In genomic region chr1:200243042-200243437, GRCh38 we compare ENCODE assay signal across 10 cellular contexts.
DNase-seq lines count a peak whose midpoint lies in the region; ATAC-seq and TF ChIP-seq lines count a peak whose summit lies in the region.
"Had no signal": no experiment of that assay in that cellular context is flagged by ENCODE, and none has a peak within 500 bp of the region (broad histone marks: within the 10 kb centered on the region; RNA-seq: fewer than 3 reads in every experiment).

No MANE protein-coding gene starts in this region.

- H3K4me2 ChIP-seq in IMR-90 (ENCODE audit: low read depth, low read length), result peak overlapping the region; percentile 61
- H3K4me2 ChIP-seq in PC-3 (ENCODE audit: low read length), result no peak overlapping the region

- CTCF ChIA-PET in IMR-90 (lab: Yijun Ruan, JAX), result interaction anchor here (0.6 kb wide), 1 partner anchor 166 kb away, joined by 4 read pairs; no protein-coding TSS in a partner anchor
- CTCF ChIA-PET in PC-3 (lab: Charles Lee), result interaction anchor here (0.6 kb wide), 1 partner anchor 85 kb away, joined by 3 read pairs; no protein-coding TSS in a partner anchor

- H3K27ac ChIP-seq in IMR-90 (ENCODE audit: insufficient read depth, low read length) (no peak overlapping the region), mucosa of rectum (ENCODE audit: low read depth in 2 of 2, low read length in 2 of 2) (no peak overlapping the region), SJCRH30 (no peak overlapping the region), PC-3 (ENCODE audit: low read length) (no peak overlapping the region)
- H3K27ac ChIP-seq: brain microvascular endothelial cell had no signal

- no peaks in the 10 kb centered on the region for H3F3A ChIP-seq in PC-3 (ENCODE audit: low read length, unreplicated experiment)

- H2AFZ ChIP-seq in IMR-90 (replicated peaks; ENCODE audit: low read length, poor library complexity) (peak overlapping the region; percentile 78), PC-3 (ENCODE audit: low read length) (no peak overlapping the region)

- H3K9me3 ChIP-seq in IMR-90 (ENCODE audit: control insufficient read depth, insufficient read depth, low read length) (no peaks in the 10 kb centered on the region), mucosa of rectum (ENCODE audit: control insufficient read depth in 2 of 2, low read length in 2 of 2) (no peaks in the 10 kb centered on the region), SJCRH30 (replicated peaks) (no peaks in the 10 kb centered on the region), PC-3 (ENCODE audit: low read length) (no peaks in the 10 kb centered on the region)

- peak overlapping the region; percentile 40 for H2BK20ac ChIP-seq in IMR-90 (ENCODE audit: low read depth, low read length)

- H2BK15ac ChIP-seq in IMR-90 (ENCODE audit: low read depth, low read length), result peak overlapping the region; percentile 10; the same call in 1 of the 3 replicates

- whole genome bisulfite sequencing in IMR-90 (ENCODE audit: extremely low coverage in 2 of 2, insufficient read length in 1 of 2), 2 experiments, result 60% methylated on average over 1 of the region's 11 CpGs; no CpG with 5 or more reads in 1 of the 2 experiments

- peaks cover 6% of the 10 kb centered on the region for H3K4me1 ChIP-seq in IMR-90 (ENCODE audit: control insufficient read depth, insufficient read depth, low read length)
- H3K4me1 ChIP-seq in mucosa of rectum (ENCODE audit: control insufficient read depth in 2 of 2, insufficient read depth in 2 of 2, low read length in 2 of 2), result peaks cover 4 to 8% of the 10 kb centered on the region in 2 donors
- no peaks in the 10 kb centered on the region for H3K4me1 ChIP-seq in SJCRH30
- H3K4me1 ChIP-seq in PC-3 (ENCODE audit: insufficient read depth, low read length), result no peaks in the 10 kb centered on the region

- peak; percentile 53 for ATAC-seq in IMR-90 (ENCODE audit: low read depth)
- ATAC-seq in PC-3, result no peak
- no peak for ATAC-seq in HG02763 (IDR thresholded peaks at IDR 0.05; ENCODE audit: unreplicated experiment)

- H2BK5ac ChIP-seq in IMR-90 (ENCODE audit: low read depth, low read length, poor library complexity, severe bottlenecking), result peak overlapping the region; percentile 72

- no peak overlapping the region for H3K56ac ChIP-seq in IMR-90 (ENCODE audit: extremely low read depth, insufficient read depth, low read length)

- H4K20me1 ChIP-seq in IMR-90 (ENCODE audit: insufficient read depth, low read length) (no peaks in the 10 kb centered on the region), PC-3 (ENCODE audit: low read length) (no peaks in the 10 kb centered on the region)

- no peak overlapping the region for H2AK9ac ChIP-seq in IMR-90 (replicated peaks; ENCODE audit: low read depth, low read length, poor library complexity)

- intact Hi-C loops in IMR-90 (cut with micrococcal nuclease), result no loop called here
- intact Hi-C loops in PC-3 (cut with micrococcal nuclease), result no loop called here

- peak overlapping the region; percentile 9; the same call in 1 of the 2 replicates for H4K5ac ChIP-seq in IMR-90 (ENCODE audit: low read depth, low read length)

- peak overlapping the region; percentile 61; the same call in 1 of the 2 replicates for H3K14ac ChIP-seq in IMR-90 (replicated peaks; ENCODE audit: low read depth, low read length)

- no peak for TF ChIP-seq RAD21 in IMR-90 (IDR thresholded peaks at IDR 0.05; ENCODE audit: low read length)

- H3K9me1 ChIP-seq in IMR-90 (ENCODE audit: insufficient read depth, low read length), result peaks cover 9% of the 10 kb centered on the region

- in situ Hi-C loops in IMR-90 (cut with MboI; ENCODE audit: low sequenced_read_pairs), result no loop called here

- H3K9ac ChIP-seq in IMR-90 (ENCODE audit: low read depth, low read length) (peak overlapping the region; percentile 37; the same call in 1 of the 2 replicates), mucosa of rectum (ENCODE audit: low read depth in 1 of 2, low read length in 2 of 2) (no peak overlapping the region), PC-3 (ENCODE audit: low read length) (no peak overlapping the region)

- TF ChIP-seq CTCF in AG10803 (conservative IDR thresholded peaks at IDR 0.05; ENCODE audit: low read length), result no peak
- TF ChIP-seq CTCF in IMR-90 (conservative IDR thresholded peaks at IDR 0.05; ENCODE audit: low read depth, low read length), result no peak
- TF ChIP-seq CTCF in PC-3 (conservative IDR thresholded peaks at IDR 0.05; ENCODE audit: low read depth, low read length), result no peak

- BruUV-seq in IMR-90 (replicated peaks; lab: Mats Ljungman, UMichigan) (no TSS peak), PC-3 (replicated peaks; lab: Mats Ljungman, UMichigan) (no TSS peak)

- H3K27me3 ChIP-seq in IMR-90 (ENCODE audit: control insufficient read depth, insufficient read depth, low read length) (no peaks in the 10 kb centered on the region), mucosa of rectum (ENCODE audit: control insufficient read depth in 2 of 2, insufficient read depth in 2 of 2, low read length in 2 of 2) (peaks cover 0 to 3% of the 10 kb centered on the region in 2 donors), SJCRH30 (no peaks in the 10 kb centered on the region), PC-3 (ENCODE audit: low read length) (no peaks in the 10 kb centered on the region)
- H3K27me3 ChIP-seq: brain microvascular endothelial cell had no signal

- H3K36me3 ChIP-seq in IMR-90 (ENCODE audit: control insufficient read depth, insufficient read depth, low read length) (no peaks in the 10 kb centered on the region), mucosa of rectum (ENCODE audit: control insufficient read depth in 2 of 2, insufficient read depth in 2 of 2, low read length in 2 of 2) (no peaks in the 10 kb centered on the region), SJCRH30 (no peaks in the 10 kb centered on the region), PC-3 (ENCODE audit: low read depth, low read length) (no peaks in the 10 kb centered on the region)
- H3K36me3 ChIP-seq: brain microvascular endothelial cell had no signal

- dilution Hi-C loops in IMR-90 (cut with HindIII; ENCODE audit: low sequenced_read_pairs, unreplicated experiment), result no loop called here

- no peak overlapping the region for H2AK5ac ChIP-seq in IMR-90 (ENCODE audit: low read depth, low read length)

- H3K4ac ChIP-seq in IMR-90 (ENCODE audit: low read depth, low read length), result peak overlapping the region; percentile 39

- peak overlapping the region; percentile 56; the same call in 1 of the 2 replicates for H4K91ac ChIP-seq in IMR-90 (ENCODE audit: insufficient read depth, low read depth, low read length)

- DNase-seq in AG10803 (ENCODE audit: low read depth), result peak; percentile 70
- DNase-seq in IMR-90, result peak; percentile 55
- DNase-seq in astrocyte of the hippocampus (ENCODE audit: low read depth, low spot score), result peak; percentile 35
- no peak for DNase-seq in SJCRH30
- no peak for DNase-seq in PC-3
- DNase-seq in activated CD4-positive, alpha-beta T cell treated with anti-CD3 and anti-CD28 coated beads for 1 hour, result no peak
- DNase-seq: activated CD8-positive, alpha-beta memory T cell treated with anti-CD3 and anti-CD28 coated beads, Interleukin-2, amount 50 U/mL, for 48 hours; brain microvascular endothelial cell had no signal

- POLR2A ChIA-PET in IMR-90 (lab: Charles Lee; ENCODE audit: unreplicated experiment), result interaction anchor here (0.6 kb wide), 1 partner anchor 485 kb away, joined by 3 read pairs; no protein-coding TSS in a partner anchor
- POLR2A ChIA-PET in PC-3 (lab: Charles Lee; ENCODE audit: unreplicated experiment), result no interaction called here

- no peaks in the 10 kb centered on the region for H3K79me1 ChIP-seq in IMR-90 (ENCODE audit: low read depth in 1 of 2, low read length in 2 of 2)

- no peak for TF ChIP-seq POLR2A in IMR-90 (IDR thresholded peaks at IDR 0.05; ENCODE audit: low read depth, low read length)

- H4K8ac ChIP-seq in IMR-90 (ENCODE audit: low read depth in 2 of 2, low read length in 2 of 2), result peak overlapping the region; percentile 11 to 64; a peak in 2 of 4 replicates

- peak overlapping the region; percentile 14; the same call in 1 of the 2 replicates for H3K18ac ChIP-seq in IMR-90 (ENCODE audit: low read depth, low read length)

- peak overlapping the region; percentile 61; the same call in 1 of the 2 replicates for H3K23ac ChIP-seq in IMR-90 (ENCODE audit: low read depth, low read length)

- H3K79me2 ChIP-seq in PC-3 (ENCODE audit: low read length), result no peaks in the 10 kb centered on the region

- no peaks in the 10 kb centered on the region for H3K9me2 ChIP-seq in PC-3 (replicated peaks; ENCODE audit: low read length)

- H2BK120ac ChIP-seq in IMR-90 (ENCODE audit: low read depth, low read length), result peak overlapping the region; percentile 82

- peak overlapping the region; percentile 46 for H3K4me3 ChIP-seq in AG10803 (ENCODE audit: low read length)
- peak overlapping the region; percentile 36; the same call in 1 of the 2 replicates for H3K4me3 ChIP-seq in IMR-90 (ENCODE audit: insufficient read depth, low read depth, low read length)
- peak overlapping the region; percentile 17 to 51 for H3K4me3 ChIP-seq in mucosa of rectum (ENCODE audit: low read length in 2 of 2)
- no peak overlapping the region for H3K4me3 ChIP-seq in SJCRH30
- H3K4me3 ChIP-seq in PC-3 (ENCODE audit: low read length), result no peak overlapping the region

TF ChIP-seq in IMR-90, 13 proteins besides CTCF, POLR2A, EP300 and RAD21:
- TF ChIP-seq BHLHE40 (IDR thresholded peaks at IDR 0.05; ENCODE audit: low read depth, low read length) (no peak), CEBPB (IDR thresholded peaks at IDR 0.05; ENCODE audit: low read depth, low read length) (peak; percentile 48; the same call in 1 of the 2 replicates)
TF ChIP-seq in IMR-90: peak in this region for 1.

Comparison
In these comparisons a context has a peak if more than half of its experiments do, and no peak if none do; other contexts are left out.
1. DNase-seq: peak in AG10803 (single experiment), IMR-90 (single experiment) and astrocyte of the hippocampus (single experiment); none in SJCRH30 (0 of 2), PC-3 (single experiment) and activated CD4-positive, alpha-beta T cell treated with anti-CD3 and anti-CD28 coated beads for 1 hour (single experiment).
2. H3K4me3 ChIP-seq: peak in AG10803 (single experiment), IMR-90 (single experiment) and mucosa of rectum (2 of 2); none in SJCRH30 (single experiment) and PC-3 (single experiment).